ENCODE assay signal across 8 cellular contexts in genomic region chr2:54723300-54724149, GRCh38. TPM values are rescaled to one million over a fixed set of nuclear protein-coding genes. Genes with fewer than 3 reads are reported as not detected.
DNase-seq lines count a peak whose midpoint lies in the region; ATAC-seq and TF ChIP-seq lines count a peak whose summit lies in the region.

Gene EML6 (plus strand): TSS chr2:54723662. CDS start chr2:54725062, 1,400 bp downstream.

- H3K27ac ChIP-seq in RWPE1 = peak within 1 kb of the TSS; percentile 66

- H3K27ac Mint-ChIP-seq in natural killer cell treated with Interleukin-12 subunit alpha and Interleukin-12 subunit beta and Interleukin-15 and Interleukin-18, amount 100 ng/mL, for 72 hours = peak within 1 kb of the TSS; percentile 54 to 61

- H3K9me3 Mint-ChIP-seq in natural killer cell treated with Interleukin-12 subunit alpha and Interleukin-12 subunit beta and Interleukin-15 and Interleukin-18, amount 100 ng/mL, for 72 hours = no peaks in the 10 kb centered on the region

- TF ChIP-seq CTCF in LNCaP clone FGC (IDR thresholded peaks at IDR 0.05; ENCODE audit: control insufficient read depth, extremely low read depth, insufficient read depth) (0 out of 2 replicates have a peak, but pooled peaks have one; percentile 5), RWPE1 (conservative IDR thresholded peaks at IDR 0.05; ENCODE audit: low read depth) (peak; percentile 37), fibroblast of pulmonary artery (IDR thresholded peaks at IDR 0.05; ENCODE audit: low read length, missing control alignments) (peak; percentile 13)

- DNase-seq in EH (ENCODE audit: low read depth) = peak; percentile 99
- peak; percentile 98 for DNase-seq in H4 (ENCODE audit: low spot score)
- peak; percentile 81 for DNase-seq in LNCaP clone FGC (ENCODE audit: low read depth)
- peak; percentile 96 for DNase-seq in RWPE1 (ENCODE audit: low spot score)
- peak; percentile 98 for DNase-seq in activated effector memory CD4-positive, alpha-beta T cell treated with Interleukin-2 at 50 U/mL for 16 hours
- DNase-seq in fibroblast of pulmonary artery (ENCODE audit: low read depth) = peak; percentile 98
- peak; percentile 99 for DNase-seq in natural killer cell treated with Interleukin-12 subunit alpha and Interleukin-12 subunit beta and Interleukin-15 and Interleukin-18, amount 100 ng/mL, for 72 hours (ENCODE audit: low spot score)
- peak; percentile 97 for DNase-seq in stimulated activated naive CD8-positive, alpha-beta T cell treated with anti-CD3 and anti-CD28 coated beads, Interleukin-15, Interleukin-2, amounts not matched to agents 100 U/mL and 50 U/mL, for 24 hours

- H3K4me1 Mint-ChIP-seq in natural killer cell treated with Interleukin-12 subunit alpha and Interleukin-12 subunit beta and Interleukin-15 and Interleukin-18, amount 100 ng/mL, for 72 hours (ENCODE audit: low read depth in 2 of 2) = peaks cover 10% of the 10 kb centered on the region in 2 donors

- POLR2A ChIA-PET in RWPE1 (lab: Yijun Ruan, JAX; ENCODE audit: low non-redundant PET) = no interaction called here

- peak within 1 kb of the TSS; percentile 94 for H3K4me3 Mint-ChIP-seq in natural killer cell treated with Interleukin-12 subunit alpha and Interleukin-12 subunit beta and Interleukin-15 and Interleukin-18, amount 100 ng/mL, for 72 hours

- H3K4me3 ChIP-seq in LNCaP clone FGC (ENCODE audit: low read depth, low read length) (peak within 1 kb of the TSS; percentile 67), fibroblast of pulmonary artery (replicated peaks; ENCODE audit: low read depth, low read length) (peak within 1 kb of the TSS; percentile 78)

- CTCF ChIA-PET in RWPE1 (lab: Yijun Ruan, JAX) = interaction anchor here (0.6 to 1.4 kb wide), 5 partner anchors 95 to 1412 kb away, joined by 4 to 7 read pairs (median 4); no protein-coding TSS in a partner anchor

- peaks cover 40 to 47% of the 10 kb centered on the region in 2 donors for H3K27me3 Mint-ChIP-seq in natural killer cell treated with Interleukin-12 subunit alpha and Interleukin-12 subunit beta and Interleukin-15 and Interleukin-18, amount 100 ng/mL, for 72 hours

- no peaks in the 10 kb centered on the region for H3K36me3 Mint-ChIP-seq in natural killer cell treated with Interleukin-12 subunit alpha and Interleukin-12 subunit beta and Interleukin-15 and Interleukin-18, amount 100 ng/mL, for 72 hours

- peak; percentile 99 for ATAC-seq in natural killer cell treated with Interleukin-12 subunit alpha and Interleukin-12 subunit beta and Interleukin-15 and Interleukin-18, amount 100 ng/mL, for 72 hours
- ATAC-seq in stimulated activated naive CD8-positive, alpha-beta T cell treated with anti-CD3 and anti-CD28 coated beads, Interleukin-15, Interleukin-2, amounts not matched to agents 100 U/mL and 50 U/mL, for 24 hours = peak; percentile 99

RNA-seq across cellular contexts. Expression of gene EML6, which starts in this region (rescaled TPM):
- total RNA-seq in H4 (2014; rRNA removed; shearing (Covaris generic)) = 2.4 and 2.9 TPM in 2 replicates
- 1 to 10 TPM; 1.0 to 1.1 TPM for total RNA-seq in natural killer cell treated with Interleukin-12 subunit alpha and Interleukin-12 subunit beta and Interleukin-15 and Interleukin-18, amount 100 ng/mL, for 72 hours

Comparison
In these comparisons a context has a peak if more than half of its experiments do, and no peak if none do; other contexts are left out.
1. Peak in every context shown above with its lines: DNase-seq, ATAC-seq, H3K4me3 ChIP-seq and H3K27ac ChIP-seq.